In the genomic region with DNA sequence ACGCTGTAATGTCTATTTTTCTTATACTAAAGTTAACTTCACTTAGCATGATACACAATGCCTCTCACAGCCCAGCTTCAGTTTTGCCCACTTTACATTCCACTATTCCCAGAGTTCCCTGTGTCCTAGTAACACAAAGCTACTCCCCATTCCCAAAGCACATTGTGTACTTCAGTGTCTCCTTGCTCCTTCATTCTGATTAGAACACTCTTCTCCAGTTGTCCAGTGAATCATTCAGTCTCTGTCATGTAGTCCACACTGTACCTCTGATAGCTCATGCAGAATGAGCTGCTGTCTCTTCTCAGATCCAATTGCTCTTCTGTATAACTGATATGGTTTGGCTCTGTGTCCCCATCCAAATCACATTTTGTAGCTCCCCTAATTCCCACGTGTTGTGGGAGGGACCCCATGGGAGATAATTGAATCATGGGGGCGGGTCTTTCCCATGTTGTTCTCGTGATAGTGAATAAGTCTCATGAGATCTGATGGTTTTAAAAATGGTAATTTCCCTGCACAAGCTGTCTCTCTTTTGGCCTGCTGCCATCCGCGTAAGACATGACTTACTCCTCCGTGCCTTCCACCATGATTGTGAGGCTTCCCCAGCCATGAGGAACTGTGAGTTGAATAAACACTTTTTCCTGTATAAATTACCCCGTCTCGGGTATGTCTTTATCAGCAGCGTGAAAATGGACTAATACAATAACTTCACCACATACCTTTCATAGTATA, we compare ENCODE assay signal across 14 cellular contexts.
"Had no signal": no experiment of that assay in that cellular context is flagged by ENCODE, and none has a peak within 500 bp of the region (broad histone marks: within the 10 kb centered on the region; RNA-seq: fewer than 3 reads in every experiment).

No MANE protein-coding gene starts in this region.

- H3K4me3 ChIP-seq: mucosa of descending colon had no signal

- DNase-seq: activated CD4-positive, alpha-beta memory T cell treated with anti-CD3 and anti-CD28 coated beads for 36 hours; activated CD4-positive, alpha-beta T cell treated with anti-CD3 and anti-CD28 coated beads for 36 hours; activated CD8-positive, alpha-beta memory T cell treated with anti-CD3 and anti-CD28 coated beads, Interleukin-2, amount 10 ng/mL, durations not matched to agents 7 days and 5 days; activated naive CD4-positive, alpha-beta T cell treated with anti-CD3 and anti-CD28 coated beads, Interleukin-2, amount 10 ng/mL, durations not matched to agents 7 days and 5 days; activated T-cell treated with anti-CD3 and anti-CD28 coated beads, Interleukin-2, amount 50 U/mL, for 24 hours; caudate nucleus; mammary epithelial cell; mucosa of descending colon; naive thymus-derived CD8-positive, alpha-beta T cell; retina; small intestine; stimulated activated CD4-positive, alpha-beta T cell treated with anti-CD3 and anti-CD28 coated beads, Interleukin-4, amount 100 ng/mL, for 4 hours; stimulated activated CD8-positive, alpha-beta memory T cell treated with anti-CD3 and anti-CD28 coated beads, Interleukin-4, amount 100 ng/mL, for 48 hours; stimulated activated naive CD4-positive, alpha-beta T cell treated with Interleukin-2 at 50 U/mL for 16 hours had no signal

- H3K9me3 ChIP-seq: mucosa of descending colon had no signal

- ATAC-seq: activated CD4-positive, alpha-beta T cell treated with anti-CD3 and anti-CD28 coated beads for 36 hours; activated CD8-positive, alpha-beta memory T cell treated with anti-CD3 and anti-CD28 coated beads, Interleukin-2, amount 10 ng/mL, durations not matched to agents 7 days and 5 days; mucosa of descending colon; naive thymus-derived CD8-positive, alpha-beta T cell had no signal
